8 cellular contexts compared by ENCODE assay signal in genomic region chr17:8079291-8080207, GRCh38. TPM values are rescaled to one million over a fixed set of nuclear protein-coding genes. Genes with fewer than 3 reads are reported as not detected.
DNase-seq lines count a peak whose midpoint lies in the region; ATAC-seq and TF ChIP-seq lines count a peak whose summit lies in the region.

No MANE protein-coding gene starts in this region.

- H3K4me3 Mint-ChIP-seq in activated CD4-positive, alpha-beta T cell treated with anti-CD3 and anti-CD28 coated beads, Interleukin-2, amount 10 ng/mL, durations not matched to agents 24 days and 14 days = peak overlapping the region; percentile 85
- peak overlapping the region; percentile 72 for H3K4me3 Mint-ChIP-seq in dendritic cell treated with granulocyte-macrophage colony-stimulating factor and Interleukin-4, amounts not matched to agents 40 ng/mL and 50 ng/mL, for 4 days

- H3K4me3 ChIP-seq in liver (ENCODE audit: low read depth in 1 of 3, low read length in 3 of 3) = peak overlapping the region in 2 of 3 donors; percentile 22 to 24

- H3K27me3 ChIP-seq in liver (ENCODE audit: control insufficient read depth in 4 of 4, insufficient read depth in 4 of 4, low read length in 3 of 4) = peaks cover 4 to 20% (median 8%) of the 10 kb centered on the region in 4 donors

- no peak overlapping the region for H3K27ac ChIP-seq in liver (ENCODE audit: low read depth in 1 of 2, low read length in 2 of 2)

- no peaks in the 10 kb centered on the region for H3K9me3 Mint-ChIP-seq in activated CD4-positive, alpha-beta T cell treated with anti-CD3 and anti-CD28 coated beads, Interleukin-2, amount 10 ng/mL, durations not matched to agents 24 days and 14 days
- no peaks in the 10 kb centered on the region for H3K9me3 Mint-ChIP-seq in dendritic cell treated with granulocyte-macrophage colony-stimulating factor and Interleukin-4, amounts not matched to agents 40 ng/mL and 50 ng/mL, for 4 days

- WGBS in liver = 3% methylated on average over 87 of the region's 87 CpGs

- H3K9ac ChIP-seq in liver (ENCODE audit: low read depth in 1 of 2, low read length in 2 of 2) = no peak overlapping the region

- TF ChIP-seq RAD21 in liver (IDR thresholded peaks at IDR 0.05) = peak; percentile 53 to 71

- TF ChIP-seq CTCF in liver (IDR thresholded peaks at IDR 0.05; ENCODE audit: low read depth, low read length, missing input control) = peak; percentile 69

- H3K36me3 Mint-ChIP-seq in activated CD4-positive, alpha-beta T cell treated with anti-CD3 and anti-CD28 coated beads, Interleukin-2, amount 10 ng/mL, durations not matched to agents 24 days and 14 days (ENCODE audit: low read depth) = peaks cover 3% of the 10 kb centered on the region
- no peaks in the 10 kb centered on the region for H3K36me3 Mint-ChIP-seq in dendritic cell treated with granulocyte-macrophage colony-stimulating factor and Interleukin-4, amounts not matched to agents 40 ng/mL and 50 ng/mL, for 4 days (ENCODE audit: low read depth)

- peaks cover 5 to 13% (median 10%) of the 10 kb centered on the region in 4 donors for H3K4me1 ChIP-seq in liver (ENCODE audit: control insufficient read depth in 4 of 4, insufficient read depth in 4 of 4, low read length in 3 of 4)

- peaks cover 9% of the 10 kb centered on the region for H3K4me1 Mint-ChIP-seq in activated CD4-positive, alpha-beta T cell treated with anti-CD3 and anti-CD28 coated beads, Interleukin-2, amount 10 ng/mL, durations not matched to agents 24 days and 14 days
- H3K4me1 Mint-ChIP-seq in dendritic cell treated with granulocyte-macrophage colony-stimulating factor and Interleukin-4, amounts not matched to agents 40 ng/mL and 50 ng/mL, for 4 days (ENCODE audit: low read depth) = peaks cover 22% of the 10 kb centered on the region

- ATAC-seq in HG02610 (IDR thresholded peaks at IDR 0.05; ENCODE audit: unreplicated experiment) (peak; percentile 64), HG03139 (IDR thresholded peaks at IDR 0.05; ENCODE audit: unreplicated experiment) (no peak)

- H3K36me3 ChIP-seq in liver (ENCODE audit: control insufficient read depth in 4 of 4, insufficient read depth in 3 of 4, low read depth in 1 of 4, low read length in 3 of 4) = no peaks in the 10 kb centered on the region

- intact Hi-C loops in activated CD4-positive, alpha-beta T cell treated with anti-CD3 and anti-CD28 coated beads, Interleukin-2, amount 10 ng/mL, durations not matched to agents 24 days and 14 days (cut with micrococcal nuclease) = loop anchor here (1.0 kb wide), 2 partner anchors 19 to 40 kb away; no protein-coding TSS in a partner anchor
- intact Hi-C loops in dendritic cell treated with granulocyte-macrophage colony-stimulating factor and Interleukin-4, amounts not matched to agents 40 ng/mL and 50 ng/mL, for 4 days (cut with micrococcal nuclease) = loop anchor here (1.0 to 5.0 kb wide), 2 partner anchors 19 to 38 kb away; partner anchors contain the start of gene ALOXE3

- peak; percentile 73 for DNase-seq in DMS114 treated with DMSO at 0.1 percent for 48 hours (lab: John Stamatoyannopoulos, UW; ENCODE audit: unreplicated experiment)
- peak; percentile 31 for DNase-seq in NCI-H226
- DNase-seq in activated CD4-positive, alpha-beta T cell treated with anti-CD3 and anti-CD28 coated beads, Interleukin-2, amount 10 ng/mL, durations not matched to agents 24 days and 14 days = peak; percentile 93
- peak; percentile 81 for DNase-seq in stimulated activated CD4-positive, alpha-beta T cell treated with anti-CD3 and anti-CD28 coated beads, Interleukin-4, amount 100 ng/mL, for 1 hour

- H3K27ac Mint-ChIP-seq in activated CD4-positive, alpha-beta T cell treated with anti-CD3 and anti-CD28 coated beads, Interleukin-2, amount 10 ng/mL, durations not matched to agents 24 days and 14 days = peak overlapping the region; percentile 86
- H3K27ac Mint-ChIP-seq in dendritic cell treated with granulocyte-macrophage colony-stimulating factor and Interleukin-4, amounts not matched to agents 40 ng/mL and 50 ng/mL, for 4 days = no peak overlapping the region

- H3K27me3 Mint-ChIP-seq in activated CD4-positive, alpha-beta T cell treated with anti-CD3 and anti-CD28 coated beads, Interleukin-2, amount 10 ng/mL, durations not matched to agents 24 days and 14 days = peaks cover 17% of the 10 kb centered on the region
- H3K27me3 Mint-ChIP-seq in dendritic cell treated with granulocyte-macrophage colony-stimulating factor and Interleukin-4, amounts not matched to agents 40 ng/mL and 50 ng/mL, for 4 days = peaks cover 75% of the 10 kb centered on the region

- no peaks in the 10 kb centered on the region for H3K9me3 ChIP-seq in liver (ENCODE audit: control insufficient read depth in 4 of 4, low read length in 3 of 4)

TF ChIP-seq in liver, 16 proteins besides CTCF, POLR2A, EP300 and RAD21:
- TF ChIP-seq HNF4G (IDR thresholded peaks at IDR 0.05) (no peak), HNF4A (conservative IDR thresholded peaks at IDR 0.05) (peak; percentile 44 to 59)
TF ChIP-seq in liver: peak in this region for 1.

RNA-seq across cellular contexts. Expression of gene ALOX12B, which starts 8.0 kb away (rescaled TPM):
- total RNA-seq in activated CD4-positive, alpha-beta T cell treated with anti-CD3 and anti-CD28 coated beads, Interleukin-2, amount 10 ng/mL, durations not matched to agents 24 days and 14 days = 0.77 and 0.88 TPM in 2 replicates
- total RNA-seq in liver = not detected
- polyA plus RNA-seq in liver = not detected

RNA-seq across cellular contexts. Expression of gene ALOXE3, which starts 38.8 kb away (rescaled TPM):
- not detected in 2 replicates for total RNA-seq in activated CD4-positive, alpha-beta T cell treated with anti-CD3 and anti-CD28 coated beads, Interleukin-2, amount 10 ng/mL, durations not matched to agents 24 days and 14 days
- not detected for total RNA-seq in liver
- not detected for polyA plus RNA-seq in liver

RNA-seq across cellular contexts. Expression of gene ALOX15B, which starts 40.7 kb away (rescaled TPM):
- total RNA-seq in activated CD4-positive, alpha-beta T cell treated with anti-CD3 and anti-CD28 coated beads, Interleukin-2, amount 10 ng/mL, durations not matched to agents 24 days and 14 days = not detected in 2 replicates
- 1 to 10 TPM in 1 of 2 donors, under 1 TPM in 1; 0.92 to 1.0 TPM for total RNA-seq in liver
- under 1 TPM; 0.16 to 0.19 TPM for polyA plus RNA-seq in liver

RNA-seq across cellular contexts. Expression of gene HES7, which starts 44.4 kb away (rescaled TPM):
- 1.5 and 2.1 TPM in 2 replicates for total RNA-seq in activated CD4-positive, alpha-beta T cell treated with anti-CD3 and anti-CD28 coated beads, Interleukin-2, amount 10 ng/mL, durations not matched to agents 24 days and 14 days
- not detected for total RNA-seq in liver
- not detected for polyA plus RNA-seq in liver

Comparison
In these comparisons a context has a peak if more than half of its experiments do, and no peak if none do; other contexts are left out.
1. DNase-seq: peak in every context shown above with its lines; median percentile 93 in activated CD4-positive, alpha-beta T cell treated with anti-CD3 and anti-CD28 coated beads, Interleukin-2, amount 10 ng/mL, durations not matched to agents 24 days and 14 days; 81 in stimulated activated CD4-positive, alpha-beta T cell treated with anti-CD3 and anti-CD28 coated beads, Interleukin-4, amount 100 ng/mL, for 1 hour; 73 in DMS114 treated with DMSO at 0.1 percent for 48 hours; 31 in NCI-H226.